8 cellular contexts compared by ENCODE assay signal in genomic region chr1:51235611-51236547, GRCh38. TPM values are rescaled to one million over a fixed set of nuclear protein-coding genes. Genes with fewer than 3 reads are reported as not detected.
DNase-seq lines count a peak whose midpoint lies in the region; TF ChIP-seq lines count a peak whose summit lies in the region.

Gene RNF11, plus strand, starts transcription at chr1:51236273. Its CDS starts 484 bp downstream, at chr1:51236757.

- TF ChIP-seq CTCF in MM.1S (IDR thresholded peaks at IDR 0.05; ENCODE audit: low read length), result no peak
- no peak for TF ChIP-seq CTCF in foreskin fibroblast (IDR thresholded peaks at IDR 0.05; ENCODE audit: low read depth, low read length)
- no peak for TF ChIP-seq CTCF in neural progenitor cell (IDR thresholded peaks at IDR 0.05)

- in situ Hi-C loops in HAP-1 (cut with MboI; ENCODE audit: low sequenced_read_pairs), result no loop called here

- H3K4me1 ChIP-seq in ES-I3 (ENCODE audit: insufficient read depth, low read length), result peaks cover 21% of the 10 kb centered on the region
- H3K4me1 ChIP-seq in HAP-1, result peaks cover 19% of the 10 kb centered on the region
- peaks cover 15% of the 10 kb centered on the region for H3K4me1 ChIP-seq in MM.1S (ENCODE audit: low read length)
- H3K4me1 ChIP-seq in SJCRH30, result peaks cover 15% of the 10 kb centered on the region
- H3K4me1 ChIP-seq in neural progenitor cell, result peaks cover 34% of the 10 kb centered on the region
- H3K4me1 ChIP-seq in stomach smooth muscle (ENCODE audit: control insufficient read depth, insufficient read depth, low read length), result peaks cover 25% of the 10 kb centered on the region

- H3K9ac ChIP-seq in ES-I3 (ENCODE audit: low read depth, low read length) (peak within 1 kb of the TSS; percentile 100), MM.1S (ENCODE audit: low read length) (peak within 1 kb of the TSS; percentile 92), neural progenitor cell (peak within 1 kb of the TSS; percentile 74), stomach smooth muscle (ENCODE audit: low read length in 2 of 2) (peak within 1 kb of the TSS; percentile 97 to 99)

- H3K79me2 ChIP-seq in MM.1S (ENCODE audit: low read length) (peaks cover 44% of the 10 kb centered on the region), neural progenitor cell (ENCODE audit: low read depth) (peaks cover 46% of the 10 kb centered on the region)

- H3K4me1 Mint-ChIP-seq in neural progenitor cell, result peaks cover 31% of the 10 kb centered on the region

- peak within 1 kb of the TSS; percentile 87 for H3K27ac ChIP-seq in MM.1S (ENCODE audit: low read length)
- peak within 1 kb of the TSS; percentile 95 for H3K27ac ChIP-seq in SJCRH30
- peak within 1 kb of the TSS; percentile 54 for H3K27ac ChIP-seq in neural progenitor cell
- H3K27ac ChIP-seq in stomach smooth muscle (ENCODE audit: low read length), result peak within 1 kb of the TSS; percentile 98

- H3K36me3 Mint-ChIP-seq in neural progenitor cell, result no peaks in the 10 kb centered on the region

- H3K4me3 ChIP-seq in HAP-1 (peak within 1 kb of the TSS; percentile 84), MM.1S (ENCODE audit: low read length) (peak within 1 kb of the TSS; percentile 91), SJCRH30 (peak within 1 kb of the TSS; percentile 98), foreskin fibroblast (ENCODE audit: low read depth in 1 of 2, low read length in 2 of 2) (peak within 1 kb of the TSS; percentile 98 to 99), neural progenitor cell (peak within 1 kb of the TSS; percentile 84), stomach smooth muscle (ENCODE audit: low read length in 2 of 2) (peak within 1 kb of the TSS; percentile 100)

- H4K20me1 ChIP-seq in MM.1S (ENCODE audit: insufficient read depth, low read length) (no peaks in the 10 kb centered on the region), neural progenitor cell (ENCODE audit: low read depth) (peaks cover 42% of the 10 kb centered on the region)

- H3K4me2 ChIP-seq in MM.1S (ENCODE audit: low read depth, low read length) (peak within 1 kb of the TSS; percentile 91), neural progenitor cell (peak within 1 kb of the TSS; percentile 91)

- H3K27me3 ChIP-seq in HAP-1 (ENCODE audit: low read depth), result no peaks in the 10 kb centered on the region
- H3K27me3 ChIP-seq in MM.1S (replicated peaks; ENCODE audit: insufficient read depth, low read length), result no peaks in the 10 kb centered on the region
- no peaks in the 10 kb centered on the region for H3K27me3 ChIP-seq in SJCRH30
- H3K27me3 ChIP-seq in neural progenitor cell, result no peaks in the 10 kb centered on the region
- H3K27me3 ChIP-seq in stomach smooth muscle (ENCODE audit: control insufficient read depth in 1 of 2, insufficient read depth in 2 of 2, low read length in 2 of 2), result no peaks in the 10 kb centered on the region

- no peaks in the 10 kb centered on the region for H3K27me3 Mint-ChIP-seq in neural progenitor cell (ENCODE audit: insufficient read depth, low read depth)

- peak; percentile 86 to 94 for DNase-seq in HAP-1 (ENCODE audit: low spot score in 2 of 2)
- DNase-seq in MM.1S, result peak; percentile 93
- peak; percentile 97 for DNase-seq in SJCRH30
- DNase-seq in activated gamma-delta T cell treated with anti-CD3 and anti-CD28 coated beads, Interleukin-2, amount 50 U/mL, for 16 hours (ENCODE audit: low read depth), result peak; percentile 83
- DNase-seq in foreskin fibroblast, result peak; percentile 89 to 97
- DNase-seq in neural progenitor cell (ENCODE audit: low spot score), result peak; percentile 96

- H3F3A ChIP-seq in MM.1S (ENCODE audit: insufficient read depth, low read length) (peaks cover 28% of the 10 kb centered on the region), neural progenitor cell (ENCODE audit: low read depth) (peaks cover 27% of the 10 kb centered on the region)

- no peaks in the 10 kb centered on the region for H3K36me3 ChIP-seq in ES-I3 (ENCODE audit: insufficient read depth, low read length)
- no peaks in the 10 kb centered on the region for H3K36me3 ChIP-seq in HAP-1 (replicated peaks)
- no peaks in the 10 kb centered on the region for H3K36me3 ChIP-seq in MM.1S (replicated peaks; ENCODE audit: insufficient read depth, low read length)
- peaks cover 7% of the 10 kb centered on the region for H3K36me3 ChIP-seq in SJCRH30
- no peaks in the 10 kb centered on the region for H3K36me3 ChIP-seq in neural progenitor cell
- no peaks in the 10 kb centered on the region for H3K36me3 ChIP-seq in stomach smooth muscle (ENCODE audit: control insufficient read depth in 2 of 2, insufficient read depth in 2 of 2, low read length in 2 of 2)

- no peaks in the 10 kb centered on the region for H3K9me2 ChIP-seq in MM.1S (replicated peaks; ENCODE audit: insufficient read depth, low read length)

- H2AFZ ChIP-seq in MM.1S (ENCODE audit: low read length) (peak within 1 kb of the TSS; percentile 82), neural progenitor cell (replicated peaks) (peak within 1 kb of the TSS; percentile 89)

- peak within 1 kb of the TSS; percentile 96 for H3K4me3 Mint-ChIP-seq in neural progenitor cell

- H3K9me3 ChIP-seq in ES-I3 (ENCODE audit: control insufficient read depth, insufficient read depth, low read length) (no peaks in the 10 kb centered on the region), HAP-1 (no peaks in the 10 kb centered on the region), MM.1S (replicated peaks; ENCODE audit: insufficient read depth, low read length) (no peaks in the 10 kb centered on the region), SJCRH30 (replicated peaks) (no peaks in the 10 kb centered on the region), neural progenitor cell (ENCODE audit: low read depth) (no peaks in the 10 kb centered on the region), stomach smooth muscle (ENCODE audit: control insufficient read depth in 2 of 2, low read length in 2 of 2) (no peaks in the 10 kb centered on the region)

- no peaks in the 10 kb centered on the region for H3K9me3 Mint-ChIP-seq in neural progenitor cell

- H3K27ac Mint-ChIP-seq in neural progenitor cell, result peak within 1 kb of the TSS; percentile 98

RNA-seq across cellular contexts. Expression of gene RNF11, which starts in this region (rescaled TPM):
- 145 and 160 TPM in 2 replicates for total RNA-seq in SJCRH30 (2014; rRNA removed; shearing (Covaris generic))
- 63.8 and 108 TPM in 2 replicates for total RNA-seq in neural progenitor cell (ENCODE audit: low replicate concordance)

Comparison
In these comparisons a context has a peak if more than half of its experiments do, and no peak if none do; other contexts are left out.
1. Peak in every context shown above with its lines: DNase-seq, H3K4me3 ChIP-seq and H3K27ac ChIP-seq.